In genomic region chr14:36091096-36091495, GRCh38 we compare ENCODE assay signal across 9 cellular contexts.
DNase-seq lines count a peak whose midpoint lies in the region; ATAC-seq, FAIRE-seq and TF ChIP-seq lines count a peak whose summit lies in the region.
"Had no signal": no experiment of that assay in that cellular context is flagged by ENCODE, and none has a peak within 500 bp of the region (broad histone marks: within the 10 kb centered on the region; RNA-seq: fewer than 3 reads in every experiment).

No MANE protein-coding gene starts in this region.

- H3K27ac Mint-ChIP-seq in WTC11 = no peak overlapping the region

- POLR2A ChIA-PET in RWPE1 (lab: Yijun Ruan, JAX; ENCODE audit: low non-redundant PET) = no interaction called here
- POLR2A ChIA-PET in HepG2 (lab: Yijun Ruan, JAX) = interaction anchor here (1.1 to 1.8 kb wide), 2 partner anchors 227 to 229 kb away, joined by 3 to 21 read pairs; partner anchors contain the start of gene MBIP
- POLR2A ChIA-PET in WTC11 (lab: Charles Lee) = no interaction called here

- H3K4me3 ChIP-seq in HepG2 (replicated peaks in 1 of 3; ENCODE audit: insufficient read depth in 1 of 3, low read depth in 2 of 3, low read length in 3 of 3) = no peak overlapping the region; a peak in 1 of 6 replicates
- no peak overlapping the region for H3K4me3 ChIP-seq in H7 (ENCODE audit: insufficient read depth, low read depth, low read length)

- peak; percentile 95 for DNase-seq in EH (ENCODE audit: low read depth)
- peak; percentile 73 for DNase-seq in RWPE1 (ENCODE audit: low spot score)
- peak; percentile 98 for DNase-seq in HepG2 (ENCODE audit: low spot score)
- no peak for DNase-seq in H7
- no peak for DNase-seq in WTC11 (ENCODE audit: low spot score)
- DNase-seq in AML-193 (lab: John Stamatoyannopoulos, UW) = no peak

- FAIRE-seq in HepG2 (lab: Jason Lieb, UNC) = peak; percentile 79
- FAIRE-seq: endometrium had no signal

- TF ChIP-seq EP300 in HepG2 (IDR thresholded peaks at IDR 0.05; ENCODE audit: low read depth in 2 of 2, low read length in 2 of 2) (peak in 1 of 2 experiments; percentile 81; a peak in 1 of 4 replicates), HepG2 (CRISPR knock-in tag; IDR thresholded peaks at IDR 0.05; ENCODE audit: borderline replicate concordance) (peak; percentile 65; the same call in 1 of the 2 replicates)

- no peak overlapping the region for H3K27ac ChIP-seq in RWPE1
- H3K27ac ChIP-seq in HepG2 (ENCODE audit: extremely low read length, insufficient read depth, low read length) = no peak overlapping the region

- no peaks in the 10 kb centered on the region for H3K36me3 Mint-ChIP-seq in WTC11

- BruUV-seq in HepG2 (replicated peaks; lab: Mats Ljungman, UMichigan) = no TSS peak

- no peaks in the 10 kb centered on the region for H3K9me3 ChIP-seq in HepG2 (ENCODE audit: low read length)

- H3K9ac ChIP-seq in HepG2 (ENCODE audit: insufficient read depth, low read depth, low read length) = no peak overlapping the region

- H3K4me1 Mint-ChIP-seq in WTC11 = peaks cover 9% of the 10 kb centered on the region

- H3K9me3 Mint-ChIP-seq in WTC11 = no peaks in the 10 kb centered on the region

- H3K4me2 ChIP-seq in HepG2 (ENCODE audit: low read depth, low read length) = peak overlapping the region; percentile 43

- in situ Hi-C loops in HepG2 (cut with HindIII; ENCODE audit: extremely low pct_ligation_motif_present, low pct_unique_long_range_greater_than_20kb) = no loop called here

- H3K4me3 Mint-ChIP-seq in WTC11 = no peak overlapping the region

- no peak for TF ChIP-seq RAD21 in HepG2 (CRISPR knock-in tag; IDR thresholded peaks at IDR 0.05)

- CTCF ChIA-PET in RWPE1 (lab: Yijun Ruan, JAX) (interaction anchor here (0.7 to 1.1 kb wide), 3 partner anchors 20 to 284 kb away, joined by 3 to 4 read pairs (median 3); no protein-coding TSS in a partner anchor), HepG2 (lab: Yijun Ruan, JAX; ENCODE audit: low intra/inter-chr PET ratio, low total read pairs) (no interaction called here), WTC11 (lab: Charles Lee) (interaction anchor here (0.9 to 2.1 kb wide), 5 partner anchors 14 to 463 kb away, joined by 3 to 19 read pairs (median 3); no protein-coding TSS in a partner anchor)

- ATAC-seq in HG02938 (IDR thresholded peaks at IDR 0.05; ENCODE audit: unreplicated experiment) (peak; percentile 81), HepG2 (peak; percentile 100), GM21526 (IDR thresholded peaks at IDR 0.05; ENCODE audit: low FRiP score, unreplicated experiment) (no peak), WTC11 (no peak)

- H3K27me3 Mint-ChIP-seq in WTC11 (ENCODE audit: low read depth) = peaks cover 3% of the 10 kb centered on the region; the same call in 1 of the 2 replicates

- no peak for TF ChIP-seq POLR2A in HepG2 (IDR thresholded peaks at IDR 0.05; ENCODE audit: insufficient read depth in 1 of 2, low read depth in 2 of 2, low read length in 2 of 2)

- H3K36me3 ChIP-seq in HepG2 (replicated peaks in 1 of 2; ENCODE audit: control insufficient read depth in 1 of 2, insufficient read depth in 2 of 2, low read length in 2 of 2) = no peaks in the 10 kb centered on the region
- no peaks in the 10 kb centered on the region for H3K36me3 ChIP-seq in H7 (replicated peaks; ENCODE audit: control insufficient read depth, insufficient read depth, low read length)

- no peak for TF ChIP-seq CTCF in RWPE1 (conservative IDR thresholded peaks at IDR 0.05; ENCODE audit: low read depth)
- TF ChIP-seq CTCF in HepG2 (CRISPR knock-in tag; IDR thresholded peaks at IDR 0.05) = peak; percentile 57
- no peak for TF ChIP-seq CTCF in WTC11 (IDR thresholded peaks at IDR 0.05)

- H3K4me1 ChIP-seq in HepG2 (ENCODE audit: insufficient read depth, low read length) = peaks cover 16% of the 10 kb centered on the region

- intact Hi-C loops in HepG2 (cut with micrococcal nuclease; ENCODE audit: unreplicated experiment) = loop anchor here (1.0 to 2.0 kb wide), 2 partner anchors 20 to 229 kb away; partner anchors contain the start of gene MBIP

- 0% methylated on average over 2 of the region's 2 CpGs for WGBS in HepG2 (ENCODE audit: low lambda C conversion rate)

- H4K20me1 ChIP-seq in HepG2 (ENCODE audit: insufficient read depth, low read length) = no peaks in the 10 kb centered on the region

- H3K27me3 ChIP-seq in HepG2 (ENCODE audit: control insufficient read depth in 1 of 2, insufficient read depth in 2 of 2, low read length in 2 of 2) (no peaks in the 10 kb centered on the region), H7 (ENCODE audit: control insufficient read depth, insufficient read depth, low read length) (no peaks in the 10 kb centered on the region)

- peak overlapping the region; percentile 5 for H2AFZ ChIP-seq in HepG2 (ENCODE audit: low read length)

- H3K79me2 ChIP-seq in HepG2 (ENCODE audit: insufficient read depth, low read length) = no peaks in the 10 kb centered on the region

TF ChIP-seq in HepG2, 621 proteins besides CTCF, POLR2A, EP300 and RAD21 (continues in another document):
- TF ChIP-seq TGIF2 (CRISPR knock-in tag; IDR thresholded peaks at IDR 0.05) (no peak), HMG20B (CRISPR knock-in tag; conservative IDR thresholded peaks at IDR 0.05) (0 out of 2 replicates have a peak, but pooled peaks have one; percentile 14), ATF4 (CRISPR knock-in tag; IDR thresholded peaks at IDR 0.05) (peak in 1 of 2 experiments; percentile 79; a peak in 2 of 4 replicates), POGK (CRISPR knock-in tag; conservative IDR thresholded peaks at IDR 0.05) (peak; percentile 48; the same call in 1 of the 2 replicates)

TF ChIP-seq in WTC11, 78 proteins besides CTCF, POLR2A, EP300 and RAD21 (continues in another document):
- TF ChIP-seq NR1H2 (CRISPR knock-in tag; IDR thresholded peaks at IDR 0.05) = no peak
- TF ChIP-seq USF2 (CRISPR knock-in tag; IDR thresholded peaks at IDR 0.05) = no peak
- no peak for TF ChIP-seq ZNF281 (CRISPR knock-in tag; IDR thresholded peaks at IDR 0.05)
- no peak for TF ChIP-seq AFF4 (CRISPR knock-in tag; IDR thresholded peaks at IDR 0.05; ENCODE audit: borderline replicate concordance)
- no peak for TF ChIP-seq SMAD4 (CRISPR knock-in tag; IDR thresholded peaks at IDR 0.05)
- TF ChIP-seq NFATC4 (CRISPR knock-in tag; IDR thresholded peaks at IDR 0.05) = no peak
- no peak for TF ChIP-seq GTF2I (CRISPR knock-in tag; conservative IDR thresholded peaks at IDR 0.05)
- TF ChIP-seq IRF2 (CRISPR knock-in tag; IDR thresholded peaks at IDR 0.05; ENCODE audit: borderline replicate concordance, low read depth) = no peak
- no peak for TF ChIP-seq MYBL2 (CRISPR knock-in tag; IDR thresholded peaks at IDR 0.05)

Comparison
In these comparisons a context has a peak if more than half of its experiments do, and no peak if none do; other contexts are left out.
1. DNase-seq: peak in EH (single experiment), RWPE1 (single experiment) and HepG2 (single experiment); none in H7 (single experiment), WTC11 (single experiment) and AML-193 (0 of 2).
2. ATAC-seq: peak in HG02938 (single experiment) and HepG2 (single experiment); none in GM21526 (single experiment) and WTC11 (single experiment).